In genomic region chr3:129224984-129225393, GRCh38 we compare ENCODE assay signal across 8 cellular contexts. TPM values are rescaled to one million over a fixed set of nuclear protein-coding genes. Genes with fewer than 3 reads are reported as not detected.
A peak's percentile ranks its signal among the peaks of the same experiment; 100 is the strongest.
DNase-seq lines count a peak whose midpoint lies in the region; ATAC-seq, FAIRE-seq and TF ChIP-seq lines count a peak whose summit lies in the region.

No MANE protein-coding gene starts in this region.

- no peak for TF ChIP-seq CTCF in GM13977 (IDR thresholded peaks at IDR 0.05; ENCODE audit: extremely low read depth, insufficient read depth, missing control alignments)
- peak; percentile 26; the same call in 1 of the 2 replicates for TF ChIP-seq CTCF in HepG2 (CRISPR knock-in tag; IDR thresholded peaks at IDR 0.05)
- no peak for TF ChIP-seq CTCF in testis (IDR thresholded peaks at IDR 0.05)

- H3K27ac ChIP-seq in ACC112 (ENCODE audit: low read depth, low read length) (peak overlapping the region; percentile 83), HepG2 (ENCODE audit: extremely low read length, insufficient read depth, low read length) (peak overlapping the region; percentile 91), testis (peak overlapping the region; percentile 52 to 78), mesendoderm (ENCODE audit: low read depth, low read length) (no peak overlapping the region)

- DNase-seq in GM13977 (ENCODE audit: low spot score) (peak; percentile 31), RPMI7951 (ENCODE audit: low read depth) (peak; percentile 92), cerebellum (ENCODE audit: low spot score) (peak; percentile 94), HepG2 (ENCODE audit: low spot score) (peak; percentile 92), testis (peak; percentile 91), mesendoderm (no peak)

- H3K23ac ChIP-seq in mesendoderm (ENCODE audit: low read length): no peak overlapping the region

- H3K4ac ChIP-seq in mesendoderm (ENCODE audit: low read depth, low read length): no peak overlapping the region

- POLR2A ChIA-PET in HepG2 (lab: Yijun Ruan, JAX): interaction anchor here (0.7 to 2.0 kb wide), 14 partner anchors 11 to 346 kb away, joined by 3 to 16 read pairs (median 5); partner anchors contain the start of genes ACAD9, CNBP, COPG1 and HMCES

- H4K8ac ChIP-seq in mesendoderm (ENCODE audit: low read depth, low read length): no peak overlapping the region

- H4K5ac ChIP-seq in mesendoderm (ENCODE audit: low read length): no peak overlapping the region

- TF ChIP-seq EP300 in HepG2 (IDR thresholded peaks at IDR 0.05; ENCODE audit: low read depth in 2 of 2, low read length in 2 of 2) (peak in 1 of 2 experiments; percentile 73; a peak in 3 of 4 replicates), HepG2 (CRISPR knock-in tag; IDR thresholded peaks at IDR 0.05; ENCODE audit: borderline replicate concordance) (0 out of 2 replicates have a peak, but pooled peaks have one; percentile 33)

- peak overlapping the region; percentile 8 for H2AFZ ChIP-seq in ACC112 (ENCODE audit: low read length, unreplicated experiment)
- H2AFZ ChIP-seq in HepG2 (ENCODE audit: low read length): peak overlapping the region; percentile 98

- H3K4me1 ChIP-seq in ACC112 (ENCODE audit: control insufficient read depth, insufficient read depth, low read length, unreplicated experiment): peaks cover 40% of the 10 kb centered on the region
- peaks cover 59% of the 10 kb centered on the region for H3K4me1 ChIP-seq in HepG2 (ENCODE audit: insufficient read depth, low read length)
- H3K4me1 ChIP-seq in testis: peaks cover 15% of the 10 kb centered on the region
- no peaks in the 10 kb centered on the region for H3K4me1 ChIP-seq in mesendoderm (ENCODE audit: control insufficient read depth, low read depth, low read length)

- intact Hi-C loops in HepG2 (cut with micrococcal nuclease; ENCODE audit: unreplicated experiment): loop anchor here (5.0 kb wide), 1 partner anchor 43 kb away; the partner anchor contains the start of gene CNBP
- intact Hi-C loops in testis (cut with DNase I; ENCODE audit: low total_unique reads): no loop called here

- TF ChIP-seq POLR2A in HepG2 (IDR thresholded peaks at IDR 0.05; ENCODE audit: insufficient read depth in 1 of 2, low read depth in 2 of 2, low read length in 2 of 2) (peak; percentile 81 to 89), testis (IDR thresholded peaks at IDR 0.05) (no peak)

- TF ChIP-seq RAD21 in HepG2 (CRISPR knock-in tag; IDR thresholded peaks at IDR 0.05): peak; percentile 8; the same call in 1 of the 2 replicates

- H3K9me3 ChIP-seq in HepG2 (ENCODE audit: low read length) (no peaks in the 10 kb centered on the region), testis (no peaks in the 10 kb centered on the region)

- peak overlapping the region; percentile 53 for H3K4me3 ChIP-seq in ACC112 (ENCODE audit: low read depth, low read length)
- peak overlapping the region; percentile 48 to 67 (median 60) for H3K4me3 ChIP-seq in HepG2 (replicated peaks in 1 of 3; ENCODE audit: insufficient read depth in 1 of 3, low read depth in 2 of 3, low read length in 3 of 3)
- no peak overlapping the region for H3K4me3 ChIP-seq in testis
- H3K4me3 ChIP-seq in mesendoderm (ENCODE audit: low read length): no peak overlapping the region

- H3K4me2 ChIP-seq in HepG2 (ENCODE audit: low read depth, low read length) (peak overlapping the region; percentile 99), mesendoderm (ENCODE audit: low read length) (no peak overlapping the region)

- H3K79me1 ChIP-seq in mesendoderm (ENCODE audit: low read length): no peaks in the 10 kb centered on the region

- in situ Hi-C loops in GM13977 (cut with MboI; ENCODE audit: low pct_unique_long_range_greater_than_20kb, low sequenced_read_pairs, unreplicated experiment): no loop called here
- in situ Hi-C loops in HepG2 (cut with HindIII; ENCODE audit: extremely low pct_ligation_motif_present, low pct_unique_long_range_greater_than_20kb): no loop called here

- WGBS in HepG2 (ENCODE audit: low lambda C conversion rate): under 1% methylated on average over 9 of the region's 9 CpGs
- WGBS in testis, 2 donors: 23 to 25% methylated on average over 9 of the region's 9 CpGs
- WGBS in mesendoderm (ENCODE audit: extremely low coverage, insufficient coverage, low lambda C conversion rate): no CpG with 5 or more reads among the region's 9 CpGs

- no peak overlapping the region for H3K18ac ChIP-seq in mesendoderm (ENCODE audit: low read length)

- H4K20me1 ChIP-seq in HepG2 (ENCODE audit: insufficient read depth, low read length): no peaks in the 10 kb centered on the region

- H3K27me3 ChIP-seq in ACC112 (ENCODE audit: insufficient read depth, low read length) (no peaks in the 10 kb centered on the region), HepG2 (ENCODE audit: control insufficient read depth in 1 of 2, insufficient read depth in 2 of 2, low read length in 2 of 2) (no peaks in the 10 kb centered on the region), testis (no peaks in the 10 kb centered on the region), mesendoderm (ENCODE audit: insufficient read depth, low read length, poor library complexity) (no peaks in the 10 kb centered on the region)

- FAIRE-seq in HepG2 (lab: Jason Lieb, UNC): peak; percentile 97

- no TSS peak for BruUV-seq in HepG2 (replicated peaks; lab: Mats Ljungman, UMichigan)

- H2BK5ac ChIP-seq in mesendoderm (ENCODE audit: low read length): no peak overlapping the region

- H2AK5ac ChIP-seq in mesendoderm (ENCODE audit: low read length): no peak overlapping the region

- H3K79me2 ChIP-seq in ACC112 (ENCODE audit: control insufficient read depth, insufficient read depth, low read length, unreplicated experiment): no peaks in the 10 kb centered on the region
- H3K79me2 ChIP-seq in HepG2 (ENCODE audit: insufficient read depth, low read length): no peaks in the 10 kb centered on the region
- H3K79me2 ChIP-seq in mesendoderm (ENCODE audit: control insufficient read depth, insufficient read depth, low read length): no peaks in the 10 kb centered on the region

- H2BK15ac ChIP-seq in mesendoderm (replicated peaks; ENCODE audit: low read depth): no peak overlapping the region

- peak; percentile 96 for ATAC-seq in HepG2
- ATAC-seq in HG03521 (IDR thresholded peaks at IDR 0.05; ENCODE audit: unreplicated experiment): no peak

- H3K9ac ChIP-seq in HepG2 (ENCODE audit: insufficient read depth, low read depth, low read length): peak overlapping the region; percentile 71
- no peak overlapping the region for H3K9ac ChIP-seq in mesendoderm (ENCODE audit: low read length)

- H3K36me3 ChIP-seq in ACC112 (ENCODE audit: insufficient read depth, low read length) (no peaks in the 10 kb centered on the region), HepG2 (replicated peaks in 1 of 2; ENCODE audit: control insufficient read depth in 1 of 2, insufficient read depth in 2 of 2, low read length in 2 of 2) (no peaks in the 10 kb centered on the region), testis (ENCODE audit: low read depth, missing control alignments) (no peaks in the 10 kb centered on the region), mesendoderm (ENCODE audit: control insufficient read depth, insufficient read depth, low read length) (no peaks in the 10 kb centered on the region)

- H2BK120ac ChIP-seq in mesendoderm (ENCODE audit: low read depth, low read length): no peak overlapping the region

- CTCF ChIA-PET in HepG2 (lab: Yijun Ruan, JAX; ENCODE audit: low intra/inter-chr PET ratio, low total read pairs): interaction anchor here (0.7 kb wide), 1 partner anchor 20 kb away, joined by 7 read pairs; no protein-coding TSS in a partner anchor

- no peak overlapping the region for H3K56ac ChIP-seq in mesendoderm (ENCODE audit: low read length)

RNA-seq across cellular contexts. Expression of gene COPG1, which starts 24.4 kb away (rescaled TPM):
- 139 and 166 TPM in 2 replicates for total RNA-seq in RPMI7951 (2014; rRNA removed; shearing (Covaris generic))
- 70.9 TPM for total RNA-seq in cerebellum
- total RNA-seq in HepG2 (2016; rRNA removed; fragmentation: Illumina TruSeq; extraction: Trizol): 166 and 201 TPM in 2 replicates
- total RNA-seq in HepG2 (2016; cell fraction: cytosol; rRNA removed; fragmentation: Illumina TruSeq; extraction: Trizol; ENCODE audit: low read depth): 32.6 and 33.3 TPM in 2 replicates
- 161 and 187 TPM in 2 replicates for total RNA-seq in HepG2 (2016; cell fraction: insoluble cytoplasmic fraction; rRNA removed; fragmentation: Illumina TruSeq; extraction: Trizol)
- total RNA-seq in HepG2 (2016; cell fraction: membrane; rRNA removed; fragmentation: Illumina TruSeq; extraction: Trizol): 53.2 and 59.5 TPM in 2 replicates
- 112 and 137 TPM in 2 replicates for total RNA-seq in HepG2 (2016; cell fraction: nucleus; rRNA removed; fragmentation: Illumina TruSeq; extraction: Trizol)
- polyA plus RNA-seq in HepG2 (2011; rRNA removed): 96.0 and 98.6 TPM in 2 replicates
- 50.1 and 58.7 TPM in 2 replicates for polyA plus RNA-seq in HepG2 (2011; cell fraction: cytosol; rRNA removed)
- 113 and 136 TPM in 2 replicates for polyA plus RNA-seq in HepG2 (2011; cell fraction: nucleus; rRNA removed)
- polyA plus RNA-seq in HepG2 (2012): 104 and 119 TPM in 2 replicates
- polyA plus RNA-seq in HepG2 (2016; cell fraction: cytosol; fragmentation: Illumina TruSeq; extraction: Trizol; ENCODE audit: low read depth): 13.1 and 15.7 TPM in 2 replicates
- polyA plus RNA-seq in HepG2 (2016; cell fraction: insoluble cytoplasmic fraction; fragmentation: Illumina TruSeq; extraction: Trizol; ENCODE audit: low read depth): 185 and 197 TPM in 2 replicates
- polyA plus RNA-seq in HepG2 (2016; cell fraction: membrane; fragmentation: Illumina TruSeq; extraction: Trizol; ENCODE audit: low read depth): 21.2 and 23.0 TPM in 2 replicates
- 168 and 188 TPM in 2 replicates for polyA plus RNA-seq in HepG2 (2016; cell fraction: nucleus; fragmentation: Illumina TruSeq; extraction: Trizol; ENCODE audit: insufficient read depth, low read depth)
- polyA minus RNA-seq in HepG2 (2011; rRNA and poly(A)+ RNA removed; ENCODE audit: low replicate concordance): 210 and 345 TPM in 2 replicates
- polyA minus RNA-seq in HepG2 (2011; cell fraction: cytosol; rRNA and poly(A)+ RNA removed): 121 and 122 TPM in 2 replicates
- 147 and 157 TPM in 2 replicates for polyA minus RNA-seq in HepG2 (2011; cell fraction: nucleus; rRNA and poly(A)+ RNA removed)
- total RNA-seq in testis: 10 to 100 TPM; 94.5 to 98.2 TPM
- polyA plus RNA-seq in testis (ENCODE audit: insufficient read depth, low read depth, low replicate concordance): 113 TPM
- polyA plus RNA-seq in mesendoderm (2013, experiment 1 of 2): 44.8 TPM
- polyA plus RNA-seq in mesendoderm (2013, experiment 2 of 2): 44.9 TPM

RNA-seq across cellular contexts. Expression of gene CNBP, which starts 41.3 kb away (rescaled TPM):
- 394 and 396 TPM in 2 replicates for total RNA-seq in RPMI7951 (2014; rRNA removed; shearing (Covaris generic))
- total RNA-seq in cerebellum (127 TPM), HepG2 (2016; rRNA removed; fragmentation: Illumina TruSeq; extraction: Trizol) (354 and 539 TPM in 2 replicates), testis (100 to 1,000 TPM; 248 to 291 TPM)
- total RNA-seq in HepG2 (2016; cell fraction: cytosol; rRNA removed; fragmentation: Illumina TruSeq; extraction: Trizol; ENCODE audit: low read depth): 70.7 and 78.0 TPM in 2 replicates
- total RNA-seq in HepG2 (2016; cell fraction: insoluble cytoplasmic fraction; rRNA removed; fragmentation: Illumina TruSeq; extraction: Trizol): 375 and 556 TPM in 2 replicates
- 180 and 184 TPM in 2 replicates for total RNA-seq in HepG2 (2016; cell fraction: membrane; rRNA removed; fragmentation: Illumina TruSeq; extraction: Trizol)
- total RNA-seq in HepG2 (2016; cell fraction: nucleus; rRNA removed; fragmentation: Illumina TruSeq; extraction: Trizol): 151 and 152 TPM in 2 replicates
- polyA plus RNA-seq in HepG2 (2011; rRNA removed) (255 and 282 TPM in 2 replicates), testis (ENCODE audit: insufficient read depth, low read depth, low replicate concordance) (295 TPM)
- 259 and 344 TPM in 2 replicates for polyA plus RNA-seq in HepG2 (2011; cell fraction: cytosol; rRNA removed)
- 90.4 and 103 TPM in 2 replicates for polyA plus RNA-seq in HepG2 (2011; cell fraction: nucleus; rRNA removed)
- polyA plus RNA-seq in HepG2 (2012): 329 and 363 TPM in 2 replicates
- polyA plus RNA-seq in HepG2 (2016; cell fraction: cytosol; fragmentation: Illumina TruSeq; extraction: Trizol; ENCODE audit: low read depth): 60.7 and 77.6 TPM in 2 replicates
- polyA plus RNA-seq in HepG2 (2016; cell fraction: insoluble cytoplasmic fraction; fragmentation: Illumina TruSeq; extraction: Trizol; ENCODE audit: low read depth): 584 and 626 TPM in 2 replicates
- 134 and 143 TPM in 2 replicates for polyA plus RNA-seq in HepG2 (2016; cell fraction: membrane; fragmentation: Illumina TruSeq; extraction: Trizol; ENCODE audit: low read depth)
- 244 and 258 TPM in 2 replicates for polyA plus RNA-seq in HepG2 (2016; cell fraction: nucleus; fragmentation: Illumina TruSeq; extraction: Trizol; ENCODE audit: insufficient read depth, low read depth)
- 166 and 313 TPM in 2 replicates for polyA minus RNA-seq in HepG2 (2011; rRNA and poly(A)+ RNA removed; ENCODE audit: low replicate concordance)
- 127 and 135 TPM in 2 replicates for polyA minus RNA-seq in HepG2 (2011; cell fraction: cytosol; rRNA and poly(A)+ RNA removed)
- polyA minus RNA-seq in HepG2 (2011; cell fraction: nucleus; rRNA and poly(A)+ RNA removed): 82.0 and 97.6 TPM in 2 replicates
- polyA plus RNA-seq in mesendoderm (2013, experiment 1 of 2): 358 TPM
- 356 TPM for polyA plus RNA-seq in mesendoderm (2013, experiment 2 of 2)

RNA-seq across cellular contexts. Expression of gene HMCES, which starts 53.7 kb away (rescaled TPM):
- 38.2 and 38.3 TPM in 2 replicates for total RNA-seq in RPMI7951 (2014; rRNA removed; shearing (Covaris generic))
- 14.6 TPM for total RNA-seq in cerebellum
- 37.5 and 52.4 TPM in 2 replicates for total RNA-seq in HepG2 (2016; rRNA removed; fragmentation: Illumina TruSeq; extraction: Trizol)
- 5.9 and 6.0 TPM in 2 replicates for total RNA-seq in HepG2 (2016; cell fraction: cytosol; rRNA removed; fragmentation: Illumina TruSeq; extraction: Trizol; ENCODE audit: low read depth)
- total RNA-seq in HepG2 (2016; cell fraction: insoluble cytoplasmic fraction; rRNA removed; fragmentation: Illumina TruSeq; extraction: Trizol): 39.9 and 50.0 TPM in 2 replicates
- 15.6 and 17.9 TPM in 2 replicates for total RNA-seq in HepG2 (2016; cell fraction: membrane; rRNA removed; fragmentation: Illumina TruSeq; extraction: Trizol)
- total RNA-seq in HepG2 (2016; cell fraction: nucleus; rRNA removed; fragmentation: Illumina TruSeq; extraction: Trizol): 19.5 and 22.8 TPM in 2 replicates
- polyA plus RNA-seq in HepG2 (2011; rRNA removed): 16.1 and 20.1 TPM in 2 replicates
- polyA plus RNA-seq in HepG2 (2011; cell fraction: cytosol; rRNA removed): 12.5 and 16.0 TPM in 2 replicates
- 7.8 and 11.5 TPM in 2 replicates for polyA plus RNA-seq in HepG2 (2011; cell fraction: nucleus; rRNA removed)
- 23.1 and 26.3 TPM in 2 replicates for polyA plus RNA-seq in HepG2 (2012)
- 10.2 and 11.1 TPM in 2 replicates for polyA plus RNA-seq in HepG2 (2016; cell fraction: cytosol; fragmentation: Illumina TruSeq; extraction: Trizol; ENCODE audit: low read depth)
- polyA plus RNA-seq in HepG2 (2016; cell fraction: insoluble cytoplasmic fraction; fragmentation: Illumina TruSeq; extraction: Trizol; ENCODE audit: low read depth): 61.1 and 65.6 TPM in 2 replicates
- 16.9 and 18.1 TPM in 2 replicates for polyA plus RNA-seq in HepG2 (2016; cell fraction: membrane; fragmentation: Illumina TruSeq; extraction: Trizol; ENCODE audit: low read depth)
- 34.4 and 36.9 TPM in 2 replicates for polyA plus RNA-seq in HepG2 (2016; cell fraction: nucleus; fragmentation: Illumina TruSeq; extraction: Trizol; ENCODE audit: insufficient read depth, low read depth)
- polyA minus RNA-seq in HepG2 (2011; rRNA and poly(A)+ RNA removed; ENCODE audit: low replicate concordance): 9.7 and 17.6 TPM in 2 replicates
- polyA minus RNA-seq in HepG2 (2011; cell fraction: cytosol; rRNA and poly(A)+ RNA removed): 12.7 and 20.2 TPM in 2 replicates
- 7.2 and 8.7 TPM in 2 replicates for polyA minus RNA-seq in HepG2 (2011; cell fraction: nucleus; rRNA and poly(A)+ RNA removed)
- total RNA-seq in testis: 10 to 100 TPM; 37.8 to 41.6 TPM
- polyA plus RNA-seq in testis (ENCODE audit: insufficient read depth, low read depth, low replicate concordance): 81.5 TPM
- 25.1 TPM for polyA plus RNA-seq in mesendoderm (2013, experiment 1 of 2)
- polyA plus RNA-seq in mesendoderm (2013, experiment 2 of 2): 25.3 TPM

Comparison
In these comparisons a context has a peak if more than half of its experiments do, and no peak if none do; other contexts are left out.
1. H3K4me3 ChIP-seq: peak in ACC112 (single experiment) and HepG2 (3 of 3); none in testis (0 of 2) and mesendoderm (single experiment).